ENCODE assay signal across 25 cellular contexts in the genomic region with DNA sequence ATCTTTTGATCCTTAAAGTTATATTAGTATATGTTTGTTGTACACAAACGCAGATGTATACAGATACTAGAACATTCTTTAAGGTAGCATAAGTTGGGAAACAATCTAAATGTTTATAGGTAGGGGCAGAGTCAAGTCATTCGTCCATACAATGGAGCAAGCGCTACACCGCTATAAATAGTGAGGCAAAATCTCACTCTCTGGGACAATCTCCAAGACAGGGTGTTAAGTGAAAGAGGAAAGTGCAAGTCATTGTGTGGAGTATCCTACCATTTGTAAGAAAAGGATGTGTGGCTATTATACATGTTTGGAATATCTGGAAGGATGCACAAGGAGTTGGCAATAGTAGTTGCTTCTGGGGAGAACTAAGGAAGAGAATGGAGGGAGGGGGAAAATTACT.
"Had no signal": no experiment of that assay in that cellular context is flagged by ENCODE, and none has a peak within 500 bp of the region (broad histone marks: within the 10 kb centered on the region; RNA-seq: fewer than 3 reads in every experiment).

No MANE protein-coding gene starts in this region.

- DNase-seq: activated B cell treated with CpG ODN at 0.5 μM for 24 hours; activated CD4-positive, alpha-beta memory T cell treated with anti-CD3 and anti-CD28 coated beads for 36 hours; activated CD4-positive, alpha-beta T cell treated with anti-CD3 and anti-CD28 coated beads for 1 hour; activated CD4-positive, alpha-beta T cell treated with anti-CD3 and anti-CD28 coated beads, Interleukin-2, amount 10 ng/mL, durations not matched to agents 7 days and 5 days; activated CD8-positive, alpha-beta memory T cell treated with anti-CD3 and anti-CD28 coated beads for 24 hours; activated effector memory CD4-positive, alpha-beta T cell treated with anti-CD3 and anti-CD28 coated beads, Interleukin-2, amount 50 U/mL, for 16 hours; activated naive CD4-positive, alpha-beta T cell treated with Interleukin-2 at 50 U/mL for 16 hours; activated naive CD8-positive, alpha-beta T cell treated with anti-CD3 and anti-CD28 coated beads, Interleukin-2, amount 50 U/mL, for 24 hours; activated T-cell treated with anti-CD3 and anti-CD28 coated beads, Interleukin-2, amount 50 U/mL, for 4 hours; amniotic stem cell; brain microvascular endothelial cell; caudate nucleus; MG63; MV-4-11; NCI-H1105 treated with DMSO at 0.1 percent for 48 hours; NCI-H1436 treated with DMSO at 0.1 percent for 48 hours; NCI-H187; NCI-H2081; NCI-H446; NCI-H524; SIG-M5; T-cell; T-helper 2 cell; T1000 had no signal

- H3K4me3 ChIP-seq: ascending aorta, MG63 had no signal

- H3K27ac ChIP-seq: ascending aorta, brain microvascular endothelial cell had no signal

- H3K9me3 ChIP-seq: ascending aorta had no signal

- H3K36me3 ChIP-seq: ascending aorta, brain microvascular endothelial cell, MG63 had no signal

- H3K27me3 ChIP-seq: ascending aorta, brain microvascular endothelial cell, MG63 had no signal
